Comparison of ENCODE assay signal across 32 cellular contexts in genomic region chr9:116809656-116810055, GRCh38.
"Had no signal": no experiment of that assay in that cellular context is flagged by ENCODE, and none has a peak within 500 bp of the region (broad histone marks: within the 10 kb centered on the region; RNA-seq: fewer than 3 reads in every experiment).

No MANE protein-coding gene starts in this region.

- H3K36me3 Mint-ChIP-seq: activated naive CD8-positive, alpha-beta T cell; WTC11 had no signal

- H3K27ac ChIP-seq: body of pancreas, coronary artery, dorsolateral prefrontal cortex, epithelial cell of prostate, esophagus squamous epithelium, gastroesophageal sphincter, heart right ventricle, hepatocyte, VCaP had no signal

- H3K4me3 ChIP-seq: body of pancreas, coronary artery, dorsolateral prefrontal cortex, esophagus squamous epithelium, gastroesophageal sphincter, heart right ventricle, hepatocyte had no signal

- H3K27me3 Mint-ChIP-seq: activated CD4-positive, alpha-beta memory T cell treated with anti-CD3 and anti-CD28 coated beads, Interleukin-2, amount 10 ng/mL, durations not matched to agents 7 days and 5 days; activated CD4-positive, alpha-beta T cell treated with anti-CD3 and anti-CD28 coated beads, Interleukin-2, amount 10 ng/mL, durations not matched to agents 7 days and 5 days; dendritic cell treated with granulocyte-macrophage colony-stimulating factor and Interleukin-4, amounts not matched to agents 40 ng/mL and 50 ng/mL, for 4 days had no signal

- H3K27me3 ChIP-seq: body of pancreas, dorsolateral prefrontal cortex, esophagus squamous epithelium had no signal

- H2AFZ ChIP-seq: hepatocyte had no signal

- H3K36me3 ChIP-seq: esophagus squamous epithelium, gastroesophageal sphincter, heart right ventricle had no signal

- H3K27ac Mint-ChIP-seq: activated CD4-positive, alpha-beta memory T cell treated with anti-CD3 and anti-CD28 coated beads, Interleukin-2, amount 10 ng/mL, durations not matched to agents 7 days and 5 days; activated CD4-positive, alpha-beta T cell treated with anti-CD3 and anti-CD28 coated beads, Interleukin-2, amount 10 ng/mL, durations not matched to agents 7 days and 5 days; activated naive CD8-positive, alpha-beta T cell; activated T-cell treated with anti-CD3 and anti-CD28 coated beads, Interleukin-2, amount 50 U/mL, for 24 hours; activated T-cell treated with anti-CD3 and anti-CD28 coated beads, Interleukin-2, amount 50 U/mL, for 72 hours; dendritic cell treated with granulocyte-macrophage colony-stimulating factor and Interleukin-4, amounts not matched to agents 40 ng/mL and 50 ng/mL, for 4 days; endodermal cell; WTC11 had no signal

- H3K4me1 ChIP-seq: body of pancreas, esophagus squamous epithelium, gastroesophageal sphincter, heart right ventricle had no signal

- H3K4me2 ChIP-seq: hepatocyte had no signal

- H3K79me2 ChIP-seq: hepatocyte had no signal

- H3K4me3 Mint-ChIP-seq: activated CD4-positive, alpha-beta memory T cell treated with anti-CD3 and anti-CD28 coated beads, Interleukin-2, amount 10 ng/mL, durations not matched to agents 7 days and 5 days; activated CD4-positive, alpha-beta T cell treated with anti-CD3 and anti-CD28 coated beads, Interleukin-2, amount 10 ng/mL, durations not matched to agents 7 days and 5 days; activated naive CD8-positive, alpha-beta T cell; activated T-cell treated with anti-CD3 and anti-CD28 coated beads, Interleukin-2, amount 50 U/mL, for 24 hours; activated T-cell treated with anti-CD3 and anti-CD28 coated beads, Interleukin-2, amount 50 U/mL, for 72 hours; central memory CD8-positive, alpha-beta T cell; dendritic cell treated with granulocyte-macrophage colony-stimulating factor and Interleukin-4, amounts not matched to agents 40 ng/mL and 50 ng/mL, for 4 days; endodermal cell; WTC11 had no signal

- DNase-seq: activated CD4-positive, alpha-beta memory T cell treated with anti-CD3 and anti-CD28 coated beads, Interleukin-2, amount 10 ng/mL, durations not matched to agents 7 days and 5 days; activated CD4-positive, alpha-beta T cell treated with anti-CD3 and anti-CD28 coated beads for 1 hour; activated CD4-positive, alpha-beta T cell treated with anti-CD3 and anti-CD28 coated beads for 4 hours; activated CD4-positive, alpha-beta T cell treated with anti-CD3 and anti-CD28 coated beads, Interleukin-2, amount 10 ng/mL, durations not matched to agents 7 days and 5 days; activated CD4-positive, alpha-beta T cell treated with anti-CD3 and anti-CD28 coated beads, Interleukin-2, amount 50 U/mL, for 4 hours; activated CD8-positive, alpha-beta memory T cell treated with anti-CD3 and anti-CD28 coated beads, Interleukin-2, amount 50 U/mL, for 48 hours; activated gamma-delta T cell; activated naive CD4-positive, alpha-beta T cell; activated naive CD4-positive, alpha-beta T cell treated with anti-CD3 and anti-CD28 coated beads, Interleukin-2, amount 50 U/mL, for 16 hours; activated T-cell treated with anti-CD3 and anti-CD28 coated beads for 4 hours; activated T-cell treated with anti-CD3 and anti-CD28 coated beads, Interleukin-2, amount 50 U/mL, for 24 hours; activated T-cell treated with anti-CD3 and anti-CD28 coated beads, Interleukin-2, amount 50 U/mL, for 72 hours; amniotic stem cell; anterior cingulate cortex; body of pancreas; dorsolateral prefrontal cortex; effector memory CD4-positive, alpha-beta T cell; endodermal cell; esophagus squamous epithelium; foreskin melanocyte; heart right ventricle; T-helper 2 cell had no signal

- H3K9me3 ChIP-seq: body of pancreas, esophagus squamous epithelium, gastroesophageal sphincter, heart right ventricle had no signal

- FAIRE-seq: TTC549 had no signal

- H3K4me1 Mint-ChIP-seq: activated CD4-positive, alpha-beta memory T cell treated with anti-CD3 and anti-CD28 coated beads, Interleukin-2, amount 10 ng/mL, durations not matched to agents 7 days and 5 days; activated CD4-positive, alpha-beta T cell treated with anti-CD3 and anti-CD28 coated beads, Interleukin-2, amount 10 ng/mL, durations not matched to agents 7 days and 5 days; central memory CD8-positive, alpha-beta T cell had no signal

- H3K9me3 Mint-ChIP-seq: activated CD4-positive, alpha-beta memory T cell treated with anti-CD3 and anti-CD28 coated beads, Interleukin-2, amount 10 ng/mL, durations not matched to agents 7 days and 5 days; activated CD4-positive, alpha-beta T cell treated with anti-CD3 and anti-CD28 coated beads, Interleukin-2, amount 10 ng/mL, durations not matched to agents 7 days and 5 days; activated T-cell treated with anti-CD3 and anti-CD28 coated beads, Interleukin-2, amount 50 U/mL, for 24 hours; activated T-cell treated with anti-CD3 and anti-CD28 coated beads, Interleukin-2, amount 50 U/mL, for 72 hours; central memory CD8-positive, alpha-beta T cell; dendritic cell treated with granulocyte-macrophage colony-stimulating factor and Interleukin-4, amounts not matched to agents 40 ng/mL and 50 ng/mL, for 4 days; endodermal cell; WTC11 had no signal
